ENCODE assay signal across 9 cellular contexts in the genomic region with DNA sequence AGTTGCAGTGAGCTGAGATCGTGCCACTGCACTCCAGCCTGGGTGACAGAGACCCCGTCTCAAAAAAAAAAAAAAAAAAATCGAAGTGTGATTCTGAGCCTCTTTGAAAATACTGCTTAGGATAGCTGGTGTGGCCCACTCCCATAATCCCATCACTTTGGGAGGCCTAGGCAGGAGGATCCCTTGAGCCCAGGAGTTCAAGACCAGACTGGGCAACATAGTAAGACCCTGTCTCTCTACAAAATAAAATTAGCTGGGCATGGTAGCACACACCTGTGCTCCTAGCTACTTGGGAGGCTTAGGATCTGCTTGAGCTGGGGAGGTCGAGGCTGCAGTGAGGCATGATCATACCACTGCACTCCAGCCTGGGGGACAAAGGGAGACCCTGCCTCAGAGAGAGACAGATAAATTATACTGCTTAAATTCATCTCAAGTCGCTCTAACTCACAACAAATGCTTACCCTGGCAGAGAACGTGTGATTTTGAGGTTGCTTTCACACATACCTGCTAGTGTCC. TPM values are rescaled to one million over a fixed set of nuclear protein-coding genes. Genes with fewer than 3 reads are reported as not detected.
DNase-seq lines count a peak whose midpoint lies in the region; ATAC-seq and TF ChIP-seq lines count a peak whose summit lies in the region.
"Had no signal": no experiment of that assay in that cellular context is flagged by ENCODE, and none has a peak within 500 bp of the region (broad histone marks: within the 10 kb centered on the region; RNA-seq: fewer than 3 reads in every experiment).

No MANE protein-coding gene starts in this region.

- intact Hi-C loops in Panc1 (cut with micrococcal nuclease; ENCODE audit: unreplicated experiment) = loop anchor here (2.0 kb wide), 1 partner anchor 123 kb away; no protein-coding TSS in a partner anchor

- peak overlapping the region; percentile 91 for H2AFZ ChIP-seq in DND-41 (ENCODE audit: low read depth, low read length)

- no peaks in the 10 kb centered on the region for H3K9me3 Mint-ChIP-seq in progenitor cell of endocrine pancreas (ENCODE audit: low read depth)

- H3K4me1 ChIP-seq in DND-41 (ENCODE audit: insufficient read depth, low read length) = peaks cover 18% of the 10 kb centered on the region
- no peaks in the 10 kb centered on the region for H3K4me1 ChIP-seq in Panc1 (ENCODE audit: control insufficient read depth, insufficient read depth, low read length)

- peaks cover 73% of the 10 kb centered on the region for H3K27me3 Mint-ChIP-seq in progenitor cell of endocrine pancreas

- H3K4me3 ChIP-seq in DND-41 (ENCODE audit: low read depth in 1 of 2, low read length in 2 of 2) (peak overlapping the region; percentile 60 to 76), Panc1 (ENCODE audit: low read depth in 2 of 2, low read length in 2 of 2) (peak overlapping the region; percentile 83 to 92), epithelial cell of proximal tubule (ENCODE audit: low read depth, low read length) (peak overlapping the region; percentile 89)

- ATAC-seq in DND-41 (ENCODE audit: insufficient read depth, low read depth) = no peak
- ATAC-seq in Panc1 = no peak
- no peak for ATAC-seq in HG03460 (IDR thresholded peaks at IDR 0.05; ENCODE audit: unreplicated experiment)

- BruUV-seq in Panc1 (replicated peaks; lab: Mats Ljungman, UMichigan) = no TSS peak

- CTCF ChIA-PET in Panc1 (lab: Charles Lee) = interaction anchor here (0.7 to 0.8 kb wide), 2 partner anchors 9 to 317 kb away, joined by 4 to 5 read pairs; no protein-coding TSS in a partner anchor

- H4K20me1 ChIP-seq in DND-41 (ENCODE audit: insufficient read depth, low read length) = no peaks in the 10 kb centered on the region; the same call in 1 of the 2 replicates

- POLR2A ChIA-PET in Panc1 (lab: Charles Lee) = interaction anchor here (0.6 kb wide), 1 partner anchor 141 kb away, joined by 11 read pairs; no protein-coding TSS in a partner anchor

- TF ChIP-seq CTCF in DND-41 (IDR thresholded peaks at IDR 0.05; ENCODE audit: borderline replicate concordance, extremely low read depth, low read length, poor library complexity, severe bottlenecking) (no peak), Panc1 (IDR thresholded peaks at IDR 0.05) (no peak), epithelial cell of proximal tubule (conservative IDR thresholded peaks at IDR 0.05; ENCODE audit: low read depth, low read length) (no peak), progenitor cell of endocrine pancreas (IDR thresholded peaks at IDR 0.05; ENCODE audit: unreplicated experiment) (no peak)

- H3K4me3 Mint-ChIP-seq in progenitor cell of endocrine pancreas (ENCODE audit: low read depth) = peak overlapping the region; percentile 89

- H3K4me2 ChIP-seq in DND-41 (ENCODE audit: insufficient read depth, low read length) = peak overlapping the region; percentile 96

- no peak overlapping the region for H3K27ac Mint-ChIP-seq in progenitor cell of endocrine pancreas

- DNase-seq in DND-41 (no peak), Panc1 (ENCODE audit: low read depth, low spot score) (no peak), epithelial cell of proximal tubule (ENCODE audit: low read depth) (no peak), progenitor cell of endocrine pancreas (ENCODE audit: low spot score, unreplicated experiment) (no peak), NCI-H510A treated with DMSO at 0.1 percent for 48 hours (lab: John Stamatoyannopoulos, UW) (no peak), NCI-H2081 (lab: John Stamatoyannopoulos, UW) (no peak), GF-D8 (lab: John Stamatoyannopoulos, UW) (no peak)

- in situ Hi-C loops in Panc1 (cut with HindIII; ENCODE audit: low pct_unique_long_range_greater_than_20kb, low sequenced_read_pairs) = no loop called here

- H3K9ac ChIP-seq in DND-41 (ENCODE audit: low read depth, low read length) = peak overlapping the region; percentile 78

- H3K36me3 ChIP-seq in DND-41 (ENCODE audit: insufficient read depth, low read length) (no peaks in the 10 kb centered on the region), Panc1 (ENCODE audit: control insufficient read depth, insufficient read depth, low read length) (no peaks in the 10 kb centered on the region)

- no peaks in the 10 kb centered on the region for H3K9me3 ChIP-seq in DND-41 (ENCODE audit: insufficient read depth, low read length, severe bottlenecking)
- no peaks in the 10 kb centered on the region for H3K9me3 ChIP-seq in Panc1 (ENCODE audit: control insufficient read depth, insufficient read depth, low read depth, low read length)

- H3K4me1 Mint-ChIP-seq in progenitor cell of endocrine pancreas (ENCODE audit: low read depth) = peaks cover 2% of the 10 kb centered on the region

- no peaks in the 10 kb centered on the region for H3K79me2 ChIP-seq in DND-41 (ENCODE audit: insufficient read depth, low read length)

- H3K27ac ChIP-seq in DND-41 (ENCODE audit: low read length) (peak overlapping the region; percentile 41; the same call in 1 of the 2 replicates), Panc1 (ENCODE audit: low read length) (no peak overlapping the region)

- H3K27me3 ChIP-seq in DND-41 (ENCODE audit: insufficient read depth, low read length, poor library complexity) (peaks cover 16% of the 10 kb centered on the region), Panc1 (ENCODE audit: control insufficient read depth, insufficient read depth, low read length) (no peaks in the 10 kb centered on the region; the same call in 1 of the 2 replicates)

- no peaks in the 10 kb centered on the region for H3K36me3 Mint-ChIP-seq in progenitor cell of endocrine pancreas (ENCODE audit: insufficient read depth)

RNA-seq across cellular contexts. Expression of a gene that starts 12.4 kb away (rescaled TPM):
- total RNA-seq in Panc1 (2021; ENCODE audit: unreplicated experiment) (not detected), epithelial cell of proximal tubule (not detected in 2 replicates), progenitor cell of endocrine pancreas (not detected in 2 replicates)
- polyA plus RNA-seq in Panc1 (2012; ENCODE audit: insufficient read length) = not detected
- total RNA-seq: pulmonary artery endothelial cell had no signal

RNA-seq across cellular contexts. Expression of a gene that starts 15.3 kb away (rescaled TPM):
- total RNA-seq in Panc1 (2021; ENCODE audit: unreplicated experiment) (13.4 TPM), epithelial cell of proximal tubule (4.1 and 6.9 TPM in 2 replicates), progenitor cell of endocrine pancreas (13.1 and 14.4 TPM in 2 replicates)
- 4.7 TPM for polyA plus RNA-seq in Panc1 (2012; ENCODE audit: insufficient read length)

RNA-seq across cellular contexts. Expression of a gene that starts 53.4 kb away (rescaled TPM):
- 393 TPM for total RNA-seq in Panc1 (2021; ENCODE audit: unreplicated experiment)
- 285 TPM for polyA plus RNA-seq in Panc1 (2012; ENCODE audit: insufficient read length)
- total RNA-seq in epithelial cell of proximal tubule = 541 and 1,065 TPM in 2 replicates
- total RNA-seq in progenitor cell of endocrine pancreas = 169 and 180 TPM in 2 replicates
